ENCODE assay signal across 27 cellular contexts in the genomic region with DNA sequence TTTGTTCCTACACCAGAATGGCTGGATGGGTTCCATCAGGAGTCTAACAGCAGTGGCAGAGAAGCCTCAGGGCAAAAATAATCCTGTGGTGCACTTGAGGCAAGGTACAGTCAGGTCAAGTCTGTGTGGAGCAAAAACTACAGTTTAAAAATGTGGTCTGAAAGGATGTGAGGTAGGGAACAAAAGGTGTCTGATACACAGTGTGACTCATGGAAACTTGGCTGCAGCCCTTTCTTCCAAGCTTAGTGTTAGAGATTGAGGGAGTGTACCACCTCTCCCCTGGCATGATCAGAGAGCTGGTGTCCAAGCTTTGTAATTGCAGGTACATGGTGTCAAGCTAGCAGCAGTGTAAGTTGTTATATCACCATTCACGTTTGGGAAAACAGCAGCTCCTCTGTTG. TPM values are rescaled to one million over a fixed set of nuclear protein-coding genes. Genes with fewer than 3 reads are reported as not detected.
DNase-seq lines count a peak whose midpoint lies in the region; ATAC-seq, FAIRE-seq and TF ChIP-seq lines count a peak whose summit lies in the region.
"Had no signal": no experiment of that assay in that cellular context is flagged by ENCODE, and none has a peak within 500 bp of the region (broad histone marks: within the 10 kb centered on the region; RNA-seq: fewer than 3 reads in every experiment).

No MANE protein-coding gene starts in this region.

- dilution Hi-C loops in keratinocyte (cut with MboI; ENCODE audit: extremely low pct_ligation_motif_present, low sequenced_read_pairs) = no loop called here

- H3K36me3 ChIP-seq in RWPE2 (ENCODE audit: low read depth) = no peaks in the 10 kb centered on the region
- no peaks in the 10 kb centered on the region for H3K36me3 ChIP-seq in keratinocyte (ENCODE audit: control insufficient read depth in 2 of 2, extremely low read depth in 1 of 2, insufficient read depth in 2 of 2, low read length in 2 of 2)
- H3K36me3 ChIP-seq: ovary, upper lobe of right lung had no signal

- H3K4me1 ChIP-seq in RWPE2 (ENCODE audit: insufficient read depth, poor library complexity, severe bottlenecking) = peaks cover 5% of the 10 kb centered on the region
- peaks cover 9% of the 10 kb centered on the region for H3K4me1 ChIP-seq in keratinocyte (ENCODE audit: control insufficient read depth, extremely low read depth, insufficient read depth, low read length)

- no peaks in the 10 kb centered on the region for H4K20me1 ChIP-seq in keratinocyte (ENCODE audit: control insufficient read depth, extremely low read depth, insufficient read depth, low read length)
- H4K20me1 ChIP-seq: BLaER1 treated with 17β-estradiol and CSF1 and Interleukin-3, amounts not matched to agents 10 nM and 100 nM had no signal

- H3K9me3 Mint-ChIP-seq in activated T-cell treated with anti-CD3 and anti-CD28 coated beads, Interleukin-2, amount 50 U/mL, for 72 hours = peaks cover 4 to 6% of the 10 kb centered on the region in 2 donors
- H3K9me3 Mint-ChIP-seq: natural killer cell treated with Interleukin-12 subunit alpha and Interleukin-12 subunit beta and Interleukin-15 and Interleukin-18, amount 100 ng/mL, for 72 hours had no signal

- H3K4me3 ChIP-seq in RWPE2 (ENCODE audit: severe bottlenecking) (no peak overlapping the region), keratinocyte (ENCODE audit: control insufficient read depth in 2 of 3, extremely low read depth in 1 of 3, insufficient read depth in 2 of 3, low read depth in 1 of 3, low read length in 3 of 3) (no peak overlapping the region), lower leg skin (ENCODE audit: low read depth, poor library complexity, severe bottlenecking) (no peak overlapping the region)
- H3K4me3 ChIP-seq: BLaER1 treated with 17β-estradiol and CSF1 and Interleukin-3, amounts not matched to agents 10 nM and 100 nM; lung; mucosa of descending colon; ovary; SK-N-MC; upper lobe of right lung had no signal

- no peak overlapping the region for H3K4me3 Mint-ChIP-seq in activated T-cell treated with anti-CD3 and anti-CD28 coated beads, Interleukin-2, amount 50 U/mL, for 72 hours
- H3K4me3 Mint-ChIP-seq: brain; natural killer cell treated with Interleukin-12 subunit alpha and Interleukin-12 subunit beta and Interleukin-15 and Interleukin-18, amount 100 ng/mL, for 72 hours had no signal

- no peak for TF ChIP-seq POLR2A in lower leg skin (IDR thresholded peaks at IDR 0.05)

- no peaks in the 10 kb centered on the region for H3K27me3 Mint-ChIP-seq in activated T-cell treated with anti-CD3 and anti-CD28 coated beads, Interleukin-2, amount 50 U/mL, for 72 hours (ENCODE audit: low read depth)
- H3K27me3 Mint-ChIP-seq: brain; natural killer cell treated with Interleukin-12 subunit alpha and Interleukin-12 subunit beta and Interleukin-15 and Interleukin-18, amount 100 ng/mL, for 72 hours had no signal

- TF ChIP-seq CTCF in RWPE2 (IDR thresholded peaks at IDR 0.05; ENCODE audit: poor library complexity, severe bottlenecking) = no peak
- TF ChIP-seq CTCF in keratinocyte (optimal IDR thresholded peaks at IDR 0.05 in 1 of 3, IDR thresholded peaks at IDR 0.05 in 1 of 3, conservative IDR thresholded peaks at IDR 0.05 in 1 of 3; ENCODE audit: extremely low read depth in 1 of 3, insufficient read depth in 2 of 3, low read length in 3 of 3) = no peak
- no peak for TF ChIP-seq CTCF in lower leg skin (IDR thresholded peaks at IDR 0.05)

- no peak overlapping the region for H3K4me2 ChIP-seq in keratinocyte (ENCODE audit: control insufficient read depth, extremely low read depth, insufficient read depth, low read depth, low read length)
- H3K4me2 ChIP-seq: BLaER1 treated with 17β-estradiol and CSF1 and Interleukin-3, amounts not matched to agents 10 nM and 100 nM; KMS-11 had no signal

- H3K36me3 Mint-ChIP-seq in activated T-cell treated with anti-CD3 and anti-CD28 coated beads, Interleukin-2, amount 50 U/mL, for 72 hours (ENCODE audit: insufficient read depth in 2 of 2) = peaks cover 7 to 12% of the 10 kb centered on the region in 2 donors

- H3K79me2 ChIP-seq in keratinocyte (ENCODE audit: control insufficient read depth, insufficient read depth, low read length) = no peaks in the 10 kb centered on the region

- DNase-seq in activated T-cell treated with anti-CD3 and anti-CD28 coated beads, Interleukin-2, amount 50 U/mL, for 72 hours = no peak
- no peak for DNase-seq in activated T-cell treated with anti-CD3 and anti-CD28 coated beads, Interleukin-2, amount 50 U/mL, for 48 hours
- DNase-seq in H4 (ENCODE audit: low spot score) (peak; percentile 21), RWPE2 (ENCODE audit: low spot score) (no peak), keratinocyte (ENCODE audit: low read depth, low spot score) (peak; percentile 35), lower leg skin (ENCODE audit: low spot score in 2 of 2) (no peak), NCI-H748 (lab: John Stamatoyannopoulos, UW; ENCODE audit: unreplicated experiment) (no peak)
- DNase-seq: activated effector memory CD4-positive, alpha-beta T cell treated with Interleukin-2 at 50 U/mL for 16 hours; DMS53; GDM1; H7; head of caudate nucleus; mucosa of descending colon; NCI-H1436 treated with DMSO at 0.1 percent for 48 hours; ovary; retina; small intestine; upper lobe of right lung had no signal

- H3K27me3 ChIP-seq in RWPE2 (ENCODE audit: insufficient read depth, poor library complexity, severe bottlenecking) (no peaks in the 10 kb centered on the region), keratinocyte (ENCODE audit: control insufficient read depth, extremely low read depth, insufficient read depth, low read length) (no peaks in the 10 kb centered on the region)
- H3K27me3 ChIP-seq: BLaER1 treated with 17β-estradiol and CSF1 and Interleukin-3, amounts not matched to agents 10 nM and 100 nM; ovary; upper lobe of right lung had no signal

- H3K27ac ChIP-seq in RWPE2 (ENCODE audit: poor library complexity, severe bottlenecking) (no peak overlapping the region), keratinocyte (ENCODE audit: control insufficient read depth, insufficient read depth, low read length) (no peak overlapping the region)
- H3K27ac ChIP-seq: BLaER1 treated with 17β-estradiol and CSF1 and Interleukin-3, amounts not matched to agents 10 nM and 100 nM; KMS-11; ovary; RWPE1; SK-N-MC; upper lobe of right lung had no signal

- FAIRE-seq in keratinocyte (lab: Jason Lieb, UNC) = peak; percentile 82
- FAIRE-seq: small intestine, TTC549 had no signal

- intact Hi-C loops in lower leg skin (cut with DNase I; ENCODE audit: low total_unique reads) = no loop called here

- no peak overlapping the region for H3K9ac ChIP-seq in keratinocyte (ENCODE audit: control insufficient read depth, extremely low read depth, insufficient read depth, low read length)
- H3K9ac ChIP-seq: BLaER1 treated with 17β-estradiol and CSF1 and Interleukin-3, amounts not matched to agents 10 nM and 100 nM; KMS-11 had no signal

- peaks cover 55% of the 10 kb centered on the region for H3K4me1 Mint-ChIP-seq in activated T-cell treated with anti-CD3 and anti-CD28 coated beads, Interleukin-2, amount 50 U/mL, for 72 hours (ENCODE audit: low read depth)

- no peaks in the 10 kb centered on the region for H3K9me1 ChIP-seq in keratinocyte (ENCODE audit: control insufficient read depth, extremely low read depth, insufficient read depth, low read length)

- H3K9me3 ChIP-seq in RWPE2 (ENCODE audit: severe bottlenecking) (no peaks in the 10 kb centered on the region), keratinocyte (ENCODE audit: control insufficient read depth, low read depth, low read length) (no peaks in the 10 kb centered on the region)
- H3K9me3 ChIP-seq: ovary, upper lobe of right lung had no signal

- no peak overlapping the region for H2AFZ ChIP-seq in keratinocyte (ENCODE audit: control insufficient read depth, low read length)

- no peak overlapping the region for H3K27ac Mint-ChIP-seq in activated T-cell treated with anti-CD3 and anti-CD28 coated beads, Interleukin-2, amount 50 U/mL, for 72 hours
- H3K27ac Mint-ChIP-seq: brain; natural killer cell treated with Interleukin-12 subunit alpha and Interleukin-12 subunit beta and Interleukin-15 and Interleukin-18, amount 100 ng/mL, for 72 hours had no signal

- ATAC-seq in activated T-cell treated with anti-CD3 and anti-CD28 coated beads, Interleukin-2, amount 50 U/mL, for 72 hours (replicated peaks in 1 of 2) = peak; percentile 78 to 80
- peak; percentile 50; the same call in 2 of the 3 replicates for ATAC-seq in RWPE2 (ENCODE audit: low read depth)
- no peak for ATAC-seq in HG02623 (IDR thresholded peaks at IDR 0.05; ENCODE audit: unreplicated experiment)
- ATAC-seq: mucosa of descending colon, upper lobe of right lung had no signal

- WGBS in lower leg skin, 2 donors = 38 to 65% methylated on average over 1 of the region's 1 CpG

RNA-seq across cellular contexts. Expression of a gene that starts 8.9 kb away (rescaled TPM):
- 1 to 10 TPM; 5.9 to 7.5 TPM for total RNA-seq in activated T-cell treated with anti-CD3 and anti-CD28 coated beads, Interleukin-2, amount 50 U/mL, for 72 hours
- 0.14 and 1.0 TPM in 2 replicates for total RNA-seq in H4 (2014; rRNA removed; shearing (Covaris generic))
- 0.41 to 1.6 TPM (median 1.4 TPM) in 3 replicates for polyA plus RNA-seq in keratinocyte
- polyA plus RNA-seq in keratinocyte (2011; ENCODE audit: low read depth) = 0.31 TPM
- polyA plus RNA-seq in keratinocyte (2011; cell fraction: cytosol; rRNA removed) = 0.40 and 0.86 TPM in 2 replicates
- polyA plus RNA-seq in keratinocyte (2011; cell fraction: nucleus; rRNA removed) = 1.1 and 1.9 TPM in 2 replicates
- polyA plus RNA-seq in keratinocyte (2012; ENCODE audit: low replicate concordance) = 0.45 and 0.84 TPM in 2 replicates
- polyA minus RNA-seq in keratinocyte = 1.4 to 2.8 TPM in 2 of 3 replicates, not detected in the other
- 0.38 TPM for polyA minus RNA-seq in keratinocyte (2011; cell fraction: cytosol; rRNA and poly(A)+ RNA removed)
- polyA minus RNA-seq in keratinocyte (2011; cell fraction: nucleus; rRNA and poly(A)+ RNA removed) = 2.1 and 6.3 TPM in 2 replicates
- 1 to 10 TPM in 3 of 4 donors, under 1 TPM in 1; 0.42 to 5.4 (median 3.4) TPM for total RNA-seq in lower leg skin

RNA-seq across cellular contexts. Expression of a gene that starts 22.1 kb away (rescaled TPM):
- 10 to 100 TPM; 52.1 to 59.1 TPM for total RNA-seq in activated T-cell treated with anti-CD3 and anti-CD28 coated beads, Interleukin-2, amount 50 U/mL, for 72 hours
- 62.1 and 69.1 TPM in 2 replicates for total RNA-seq in H4 (2014; rRNA removed; shearing (Covaris generic))
- polyA plus RNA-seq in keratinocyte = 23.9 to 40.0 TPM (median 30.7 TPM) in 3 replicates
- 54.0 TPM for polyA plus RNA-seq in keratinocyte (2011; ENCODE audit: low read depth)
- 23.3 and 41.0 TPM in 2 replicates for polyA plus RNA-seq in keratinocyte (2011; cell fraction: cytosol; rRNA removed)
- 11.4 and 16.9 TPM in 2 replicates for polyA plus RNA-seq in keratinocyte (2011; cell fraction: nucleus; rRNA removed)
- 20.1 and 31.0 TPM in 2 replicates for polyA plus RNA-seq in keratinocyte (2012; ENCODE audit: low replicate concordance)
- polyA minus RNA-seq in keratinocyte = 1.9 to 20.8 TPM (median 10.6 TPM) in 3 replicates
- polyA minus RNA-seq in keratinocyte (2011; cell fraction: cytosol; rRNA and poly(A)+ RNA removed) = 50.3 TPM
- 8.0 and 10.2 TPM in 2 replicates for polyA minus RNA-seq in keratinocyte (2011; cell fraction: nucleus; rRNA and poly(A)+ RNA removed)
- 10 to 100 TPM; 28.9 to 32.8 (median 30.6) TPM for total RNA-seq in lower leg skin

Comparison
In these comparisons a context has a peak if more than half of its experiments do, and no peak if none do; other contexts are left out.
1. DNase-seq: peak in H4 (single experiment) and keratinocyte (single experiment); none in activated T-cell treated with anti-CD3 and anti-CD28 coated beads, Interleukin-2, amount 50 U/mL, for 72 hours (0 of 2), activated T-cell treated with anti-CD3 and anti-CD28 coated beads, Interleukin-2, amount 50 U/mL, for 48 hours (0 of 2), RWPE2 (single experiment), lower leg skin (0 of 2) and NCI-H748 (single experiment).